Comparison of ENCODE assay signal across 12 cellular contexts in genomic region chr14:101835566-101835965, GRCh38.
DNase-seq lines count a peak whose midpoint lies in the region; ATAC-seq and TF ChIP-seq lines count a peak whose summit lies in the region.
"Had no signal": no experiment of that assay in that cellular context is flagged by ENCODE, and none has a peak within 500 bp of the region (broad histone marks: within the 10 kb centered on the region; RNA-seq: fewer than 3 reads in every experiment).

No MANE protein-coding gene starts in this region.

- no peaks in the 10 kb centered on the region for H3F3A ChIP-seq in PC-3 (ENCODE audit: low read length, unreplicated experiment)

- no peak overlapping the region for H2AFZ ChIP-seq in PC-3 (ENCODE audit: low read length)

- H3K27me3 Mint-ChIP-seq in CD4-positive, alpha-beta memory T cell: no peaks in the 10 kb centered on the region
- H3K27me3 Mint-ChIP-seq in glutamatergic neuron (ENCODE audit: unreplicated experiment): peaks cover 3% of the 10 kb centered on the region
- H3K27me3 Mint-ChIP-seq: IgD-negative memory B cell had no signal

- H3K4me3 Mint-ChIP-seq in CD4-positive, alpha-beta memory T cell: peak overlapping the region in 7 of 8 donors; percentile 24 to 62 (median 35)
- no peak overlapping the region for H3K4me3 Mint-ChIP-seq in glutamatergic neuron (ENCODE audit: unreplicated experiment)
- H3K4me3 Mint-ChIP-seq: IgD-negative memory B cell had no signal

- 71 to 80% methylated on average over 1 to 2 of the region's 11 CpGs for WGBS in gastroesophageal sphincter (ENCODE audit: low coverage in 1 of 2), 2 donors

- ATAC-seq in PC-3: no peak
- no peak for ATAC-seq in gastroesophageal sphincter
- peak; percentile 29 for ATAC-seq in sciatic nerve

- H3K27ac Mint-ChIP-seq in CD4-positive, alpha-beta memory T cell: peak overlapping the region; percentile 65 to 97 (median 83)
- no peak overlapping the region for H3K27ac Mint-ChIP-seq in glutamatergic neuron (ENCODE audit: unreplicated experiment)

- DNase-seq in CD4-positive, alpha-beta memory T cell: no peak
- DNase-seq in PC-3 (no peak), sciatic nerve (ENCODE audit: low spot score) (no peak), glutamatergic neuron (no peak), NCI-H226 (no peak)
- no peak for DNase-seq in stimulated activated CD4-positive, alpha-beta T cell treated with anti-CD3 and anti-CD28 coated beads, Interleukin-4, amount 100 ng/mL, for 1 hour
- DNase-seq: mammary epithelial cell; NCI-H1436 treated with DMSO at 0.1 percent for 48 hours; NCI-H526; stimulated activated CD4-positive, alpha-beta T cell treated with anti-CD3 and anti-CD28 coated beads, Interleukin-4, amount 100 ng/mL, for 4 hours had no signal

- H3K9me3 Mint-ChIP-seq in CD4-positive, alpha-beta memory T cell: no peaks in the 10 kb centered on the region
- no peaks in the 10 kb centered on the region for H3K9me3 Mint-ChIP-seq in glutamatergic neuron (ENCODE audit: unreplicated experiment)
- H3K9me3 Mint-ChIP-seq: IgD-negative memory B cell had no signal

- peaks cover 52% of the 10 kb centered on the region for H3K36me3 ChIP-seq in CD4-positive, alpha-beta memory T cell (ENCODE audit: insufficient read depth, low read length)
- no peaks in the 10 kb centered on the region for H3K36me3 ChIP-seq in PC-3 (ENCODE audit: low read depth, low read length)
- no peaks in the 10 kb centered on the region for H3K36me3 ChIP-seq in gastroesophageal sphincter

- POLR2A ChIA-PET in CD4-positive, alpha-beta memory T cell (lab: Charles Lee; ENCODE audit: partially characterized antibody): interaction anchor here (0.9 to 5.8 kb wide), 8 partner anchors 9 to 129 kb away, joined by 3 to 65 read pairs (median 14); no protein-coding TSS in a partner anchor
- POLR2A ChIA-PET in PC-3 (lab: Charles Lee; ENCODE audit: unreplicated experiment): no interaction called here

- no peak for TF ChIP-seq EP300 in gastroesophageal sphincter (IDR thresholded peaks at IDR 0.05)

- H3K4me2 ChIP-seq in PC-3 (ENCODE audit: low read length): no peak overlapping the region

- H3K4me1 Mint-ChIP-seq in CD4-positive, alpha-beta memory T cell: peaks cover 66 to 99% (median 84%) of the 10 kb centered on the region in 4 donors
- peaks cover 28% of the 10 kb centered on the region for H3K4me1 Mint-ChIP-seq in glutamatergic neuron (ENCODE audit: low read depth, unreplicated experiment)

- H3K4me3 ChIP-seq in CD4-positive, alpha-beta memory T cell (ENCODE audit: low read length in 2 of 2): no peak overlapping the region
- no peak overlapping the region for H3K4me3 ChIP-seq in PC-3 (ENCODE audit: low read length)
- no peak overlapping the region for H3K4me3 ChIP-seq in gastroesophageal sphincter

- no peaks in the 10 kb centered on the region for H3K9me2 ChIP-seq in PC-3 (replicated peaks; ENCODE audit: low read length)

- CTCF ChIA-PET in CD4-positive, alpha-beta memory T cell (lab: Charles Lee; ENCODE audit: partially characterized antibody): interaction anchor here (0.8 to 1.3 kb wide), 3 partner anchors 9 to 64 kb away, joined by 3 to 4 read pairs (median 4); no protein-coding TSS in a partner anchor
- CTCF ChIA-PET in PC-3 (lab: Charles Lee): no interaction called here

- H3K9me3 ChIP-seq in CD4-positive, alpha-beta memory T cell (ENCODE audit: control insufficient read depth in 1 of 2, low read length in 2 of 2): no peaks in the 10 kb centered on the region
- H3K9me3 ChIP-seq in PC-3 (ENCODE audit: low read length) (no peaks in the 10 kb centered on the region), gastroesophageal sphincter (no peaks in the 10 kb centered on the region)

- peaks cover 5% of the 10 kb centered on the region; the same call in 1 of the 2 replicates for H4K20me1 ChIP-seq in PC-3 (ENCODE audit: low read length)

- no peaks in the 10 kb centered on the region for H3K27me3 ChIP-seq in CD4-positive, alpha-beta memory T cell (ENCODE audit: insufficient read depth, low read length)
- H3K27me3 ChIP-seq in PC-3 (ENCODE audit: low read length) (no peaks in the 10 kb centered on the region), gastroesophageal sphincter (no peaks in the 10 kb centered on the region)

- peaks cover 61% of the 10 kb centered on the region for H3K79me2 ChIP-seq in PC-3 (ENCODE audit: low read length)

- no peak for TF ChIP-seq CTCF in PC-3 (conservative IDR thresholded peaks at IDR 0.05; ENCODE audit: low read depth, low read length)
- no peak for TF ChIP-seq CTCF in gastroesophageal sphincter (IDR thresholded peaks at IDR 0.05)
- TF ChIP-seq CTCF in glutamatergic neuron (IDR thresholded peaks at IDR 0.05; ENCODE audit: partially characterized antibody, unreplicated experiment): no peak

- no TSS peak for BruUV-seq in PC-3 (replicated peaks; lab: Mats Ljungman, UMichigan)

- intact Hi-C loops in CD4-positive, alpha-beta memory T cell (cut with micrococcal nuclease): no loop called here
- intact Hi-C loops in PC-3 (cut with micrococcal nuclease): no loop called here
- intact Hi-C loops in sciatic nerve (cut with DNase I): no loop called here

- no peak for TF ChIP-seq POLR2A in gastroesophageal sphincter (IDR thresholded peaks at IDR 0.05)

- H3K9ac ChIP-seq in PC-3 (ENCODE audit: low read length): no peak overlapping the region

- peaks cover 34 to 73% of the 10 kb centered on the region in 2 donors for H3K36me3 Mint-ChIP-seq in CD4-positive, alpha-beta memory T cell
- H3K36me3 Mint-ChIP-seq in glutamatergic neuron (ENCODE audit: unreplicated experiment): no peaks in the 10 kb centered on the region

- peaks cover 100% of the 10 kb centered on the region for H3K4me1 ChIP-seq in CD4-positive, alpha-beta memory T cell (ENCODE audit: insufficient read depth, low read length)
- peaks cover 19% of the 10 kb centered on the region for H3K4me1 ChIP-seq in PC-3 (ENCODE audit: insufficient read depth, low read length)
- H3K4me1 ChIP-seq in gastroesophageal sphincter: peaks cover 8 to 96% (median 16%) of the 10 kb centered on the region in 3 donors

- peak overlapping the region; percentile 31 for H3K27ac ChIP-seq in CD4-positive, alpha-beta memory T cell (ENCODE audit: low read depth, low read length)
- H3K27ac ChIP-seq in PC-3 (ENCODE audit: low read length) (0 out of 2 replicates have a peak overlapping the region, but pooled peaks have one; percentile 2), gastroesophageal sphincter (peak overlapping the region; percentile 14 to 83 (median 80))

Comparison
In these comparisons a context has a peak if more than half of its experiments do, and no peak if none do; other contexts are left out.
1. H3K27ac ChIP-seq: peak in every context shown above with its lines; median percentile 80 in gastroesophageal sphincter; 31 in CD4-positive, alpha-beta memory T cell; 2 in PC-3.